ENCODE assay signal across 1 cellular context in the genomic region with DNA sequence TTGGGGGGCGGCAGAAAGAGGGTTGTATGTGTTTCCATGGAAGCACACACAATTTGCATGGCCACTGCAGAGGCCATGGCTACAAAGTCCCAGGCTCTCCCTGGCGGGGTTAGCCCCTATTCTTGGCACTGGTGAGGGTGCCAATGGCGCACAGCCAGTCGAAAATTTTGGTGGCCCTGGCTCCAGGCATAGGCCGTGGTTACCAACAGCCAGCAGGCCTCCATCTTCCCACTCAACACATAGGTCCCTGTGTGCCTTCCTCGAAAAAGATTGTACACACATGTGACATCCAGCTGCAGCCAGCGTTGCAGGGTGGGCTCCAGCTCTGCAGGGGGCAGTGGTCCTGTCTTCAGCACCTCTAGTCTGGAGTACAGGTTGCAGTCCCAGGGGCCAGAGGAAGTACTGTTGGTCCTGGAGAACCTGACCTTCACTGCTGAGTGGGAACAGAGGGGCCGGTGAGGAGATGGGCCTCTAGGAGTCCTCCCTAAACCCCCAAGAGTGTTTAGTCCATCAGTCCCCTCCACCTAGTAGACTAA.
TF ChIP-seq lines count a peak whose summit lies in the region.

No MANE protein-coding gene starts in this region.

TF ChIP-seq in GM12878, 131 proteins besides CTCF, POLR2A, EP300 and RAD21:
- no peak for TF ChIP-seq TCF12 (IDR thresholded peaks at IDR 0.05; ENCODE audit: low read depth, low read length)
